Comparison of ENCODE assay signal across 8 cellular contexts in the genomic region with DNA sequence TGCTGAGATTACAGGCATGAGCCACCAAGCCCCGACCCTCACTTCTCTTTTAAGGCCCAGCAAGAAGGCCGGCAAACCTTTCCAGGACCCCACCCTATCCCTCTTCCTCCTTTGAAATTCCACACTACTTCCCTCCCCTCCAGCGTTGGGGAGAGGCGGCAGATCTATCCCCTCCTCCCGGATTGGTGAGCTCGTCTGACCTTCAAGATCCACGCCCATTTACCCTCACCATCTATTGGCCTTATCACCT. TPM values are rescaled to one million over a fixed set of nuclear protein-coding genes. Genes with fewer than 3 reads are reported as not detected.
DNase-seq lines count a peak whose midpoint lies in the region; ATAC-seq and TF ChIP-seq lines count a peak whose summit lies in the region.

No MANE protein-coding gene starts in this region.

- H3K27me3 ChIP-seq in lung (ENCODE audit: control insufficient read depth, insufficient read depth) (no peaks in the 10 kb centered on the region), transverse colon (no peaks in the 10 kb centered on the region)

- CTCF ChIA-PET in activated naive CD4-positive, alpha-beta T cell treated with anti-CD3 and anti-CD28 coated beads for 36 hours (lab: Charles Lee) = interaction anchor here (0.9 to 1.3 kb wide), 3 partner anchors 24 to 113 kb away, joined by 3 to 6 read pairs (median 3); no protein-coding TSS in a partner anchor

- in situ Hi-C loops in astrocyte of the cerebellum (cut with HindIII; ENCODE audit: low sequenced_read_pairs) (no loop called here), transverse colon (cut with MboI; ENCODE audit: low pct_ligation_motif_present in 1 of 4, low pct_unique_long_range_greater_than_20kb in 1 of 4, low sequenced_read_pairs in 3 of 4) (no loop called here)

- H3K27ac Mint-ChIP-seq in activated naive CD4-positive, alpha-beta T cell treated with anti-CD3 and anti-CD28 coated beads for 36 hours = peak overlapping the region; percentile 94

- H3K9me3 Mint-ChIP-seq in activated naive CD4-positive, alpha-beta T cell treated with anti-CD3 and anti-CD28 coated beads for 36 hours = no peaks in the 10 kb centered on the region

- peaks cover 25% of the 10 kb centered on the region for H3K4me1 Mint-ChIP-seq in activated naive CD4-positive, alpha-beta T cell treated with anti-CD3 and anti-CD28 coated beads for 36 hours (ENCODE audit: low read depth)

- WGBS in lung, 2 donors = 0 to 34% methylated on average over 7 of the region's 7 CpGs
- 3 to 46% methylated on average over 7 of the region's 7 CpGs for WGBS in transverse colon (ENCODE audit: low coverage in 1 of 2), 2 donors

- ATAC-seq in lung (ENCODE audit: insufficient read depth, low FRiP score) (no peak), HG03460 (IDR thresholded peaks at IDR 0.05; ENCODE audit: unreplicated experiment) (no peak)

- TF ChIP-seq EP300 in transverse colon (IDR thresholded peaks at IDR 0.05; ENCODE audit: low read depth) = no peak

- no peaks in the 10 kb centered on the region for H3K36me3 Mint-ChIP-seq in activated naive CD4-positive, alpha-beta T cell treated with anti-CD3 and anti-CD28 coated beads for 36 hours (ENCODE audit: low read depth)

- H3K4me3 ChIP-seq in astrocyte of the cerebellum (ENCODE audit: low read depth, low read length) (peak overlapping the region; percentile 40), lung (no peak overlapping the region), transverse colon (peak overlapping the region; percentile 19 to 50 (median 29))

- TF ChIP-seq CTCF in astrocyte of the cerebellum (IDR thresholded peaks at IDR 0.05; ENCODE audit: low read depth, low read length, missing control alignments) (no peak), lung (IDR thresholded peaks at IDR 0.05; ENCODE audit: control extremely low read depth, extremely low read depth) (no peak), transverse colon (IDR thresholded peaks at IDR 0.05) (no peak)

- peak; percentile 68 for TF ChIP-seq POLR2A in transverse colon (IDR thresholded peaks at IDR 0.05)

- intact Hi-C loops in activated naive CD4-positive, alpha-beta T cell treated with anti-CD3 and anti-CD28 coated beads for 36 hours (cut with micrococcal nuclease) = loop anchor here (1.0 to 10.0 kb wide), 7 partner anchors 10 to 654 kb away; a partner anchor contains a TSS
- intact Hi-C loops in transverse colon (cut with DNase I; ENCODE audit: low total_unique reads) = no loop called here

- H3K36me3 ChIP-seq in lung (ENCODE audit: control insufficient read depth in 2 of 2, insufficient read depth in 2 of 2, low read length in 2 of 2) (no peaks in the 10 kb centered on the region), transverse colon (no peaks in the 10 kb centered on the region)

- H3K9me3 ChIP-seq in lung (ENCODE audit: control insufficient read depth in 2 of 2, insufficient read depth in 1 of 2, low read length in 1 of 2) = peaks cover 0 to 2% of the 10 kb centered on the region in 2 donors
- no peaks in the 10 kb centered on the region for H3K9me3 ChIP-seq in transverse colon

- H3K27ac ChIP-seq in lung (ENCODE audit: low read depth in 1 of 2, low read length in 1 of 2) = peak overlapping the region; percentile 68 to 91
- H3K27ac ChIP-seq in transverse colon = peak overlapping the region; percentile 77 to 90 (median 89)

- DNase-seq in activated naive CD4-positive, alpha-beta T cell treated with anti-CD3 and anti-CD28 coated beads for 36 hours = no peak
- DNase-seq in activated naive CD4-positive, alpha-beta T cell treated with anti-CD3 and anti-CD28 coated beads, Interleukin-2, amount 50 U/mL, for 16 hours = no peak
- no peak for DNase-seq in astrocyte of the cerebellum (ENCODE audit: low read depth)
- no peak for DNase-seq in lung (ENCODE audit: low spot score)
- no peak for DNase-seq in transverse colon
- DNase-seq in iPS-NIHi11 (ENCODE audit: low spot score) = no peak
- DNase-seq in globus pallidus (ENCODE audit: low spot score) = no peak

- H3K27me3 Mint-ChIP-seq in activated naive CD4-positive, alpha-beta T cell treated with anti-CD3 and anti-CD28 coated beads for 36 hours (ENCODE audit: low read depth) = no peaks in the 10 kb centered on the region

- H3K4me3 Mint-ChIP-seq in activated naive CD4-positive, alpha-beta T cell treated with anti-CD3 and anti-CD28 coated beads for 36 hours = peak overlapping the region; percentile 97

- H3K4me1 ChIP-seq in lung (ENCODE audit: control insufficient read depth in 2 of 2, insufficient read depth in 2 of 2, low read length in 2 of 2) (no peaks in the 10 kb centered on the region), transverse colon (peaks cover 0 to 12% (median 2%) of the 10 kb centered on the region in 4 donors)

RNA-seq across cellular contexts. Expression of a gene that starts 4.5 kb away (rescaled TPM):
- total RNA-seq in activated naive CD4-positive, alpha-beta T cell treated with anti-CD3 and anti-CD28 coated beads for 36 hours = 1 to 10 TPM; 9.2 to 9.3 TPM
- total RNA-seq in lung (10 to 100 TPM; 10.0 to 16.3 TPM), transverse colon (10 to 100 TPM; 14.5 to 40.0 (median 33.2) TPM)
- 10 to 100 TPM in 1 of 2 donors, 1 to 10 TPM in 1; 7.6 to 12.7 TPM for polyA plus RNA-seq in lung

RNA-seq across cellular contexts. Expression of a gene that starts 9.3 kb away (rescaled TPM):
- total RNA-seq in activated naive CD4-positive, alpha-beta T cell treated with anti-CD3 and anti-CD28 coated beads for 36 hours = 1 to 10 TPM; 2.5 to 2.6 TPM
- total RNA-seq in lung = 1 to 10 TPM; 3.2 to 5.6 TPM
- 1 to 10 TPM; 4.6 to 5.1 TPM for polyA plus RNA-seq in lung
- 1 to 10 TPM; 1.1 to 7.6 (median 5.0) TPM for total RNA-seq in transverse colon

RNA-seq across cellular contexts. Expression of a gene that starts 19.0 kb away (rescaled TPM):
- total RNA-seq in activated naive CD4-positive, alpha-beta T cell treated with anti-CD3 and anti-CD28 coated beads for 36 hours = 100 to 1,000 TPM; 143 to 145 TPM
- total RNA-seq in lung = 100 to 1,000 TPM in 1 of 2 donors, 1 to 10 TPM in 1; 8.9 to 181 TPM
- polyA plus RNA-seq in lung = 100 to 1,000 TPM; 138 to 222 TPM
- total RNA-seq in transverse colon = 10 to 100 TPM; 31.0 to 60.3 (median 43.2) TPM

RNA-seq across cellular contexts. Expression of a gene that starts 28.1 kb away (rescaled TPM):
- total RNA-seq in activated naive CD4-positive, alpha-beta T cell treated with anti-CD3 and anti-CD28 coated beads for 36 hours = under 1 TPM; 0.25 to 0.26 TPM
- 10 to 100 TPM in 1 of 2 donors, 1 to 10 TPM in 1; 7.3 to 15.2 TPM for total RNA-seq in lung
- polyA plus RNA-seq in lung = 10 to 100 TPM in 1 of 2 donors, 1 to 10 TPM in 1; 9.8 to 19.0 TPM
- 10 to 100 TPM in 3 of 4 donors, 1 to 10 TPM in 1; 5.6 to 28.8 (median 12.7) TPM for total RNA-seq in transverse colon

RNA-seq across cellular contexts. Expression of a gene that starts 42.4 kb away (rescaled TPM):
- 1 to 10 TPM in 1 of 2 experiments, under 1 TPM in 1; 0.62 to 1.0 TPM for total RNA-seq in activated naive CD4-positive, alpha-beta T cell treated with anti-CD3 and anti-CD28 coated beads for 36 hours
- under 1 TPM; 0.43 to 0.55 TPM for total RNA-seq in lung
- polyA plus RNA-seq in lung = under 1 TPM; 0.10 to 0.41 TPM
- 1 to 10 TPM in 1 of 4 donors, under 1 TPM in 2, not detected in 1; 0.32 to 2.8 (median 0.96) TPM for total RNA-seq in transverse colon
